Comparison of ENCODE assay signal across 9 cellular contexts in genomic region chr22:28029201-28029948, GRCh38.
DNase-seq lines count a peak whose midpoint lies in the region; FAIRE-seq and TF ChIP-seq lines count a peak whose summit lies in the region.
"Had no signal": no experiment of that assay in that cellular context is flagged by ENCODE, and none has a peak within 500 bp of the region (broad histone marks: within the 10 kb centered on the region; RNA-seq: fewer than 3 reads in every experiment).

No MANE protein-coding gene starts in this region.

- peaks cover 20% of the 10 kb centered on the region for H3K4me1 Mint-ChIP-seq in osteocyte (ENCODE audit: unreplicated experiment)

- H3K27ac Mint-ChIP-seq in osteocyte (ENCODE audit: unreplicated experiment) = peak overlapping the region; percentile 44

- H3K27me3 Mint-ChIP-seq in osteocyte (ENCODE audit: unreplicated experiment) = no peaks in the 10 kb centered on the region

- H3K4me3 Mint-ChIP-seq in osteocyte (ENCODE audit: unreplicated experiment) = no peak overlapping the region

- peak; percentile 54 for DNase-seq in ELF-1 (ENCODE audit: low read depth, low spot score)
- DNase-seq in NCI-H2171 (lab: John Stamatoyannopoulos, UW) = peak; percentile 74
- DNase-seq in osteocyte (ENCODE audit: extremely low spot score, unreplicated experiment) = peak; percentile 67
- no peak for DNase-seq in GM19239 (ENCODE audit: insufficient read length, low spot score)
- no peak for DNase-seq in stimulated activated CD4-positive, alpha-beta T cell treated with anti-CD3 and anti-CD28 coated beads, Interleukin-4, amount 100 ng/mL, for 24 hours
- no peak for DNase-seq in HPDE6-E6E7 (ENCODE audit: extremely low spot score)
- no peak for DNase-seq in GM13977 (ENCODE audit: low spot score)

- in situ Hi-C loops in GM13977 (cut with MboI; ENCODE audit: low pct_unique_long_range_greater_than_20kb, low sequenced_read_pairs, unreplicated experiment) = no loop called here

- TF ChIP-seq CTCF in osteocyte (IDR thresholded peaks at IDR 0.05) (no peak), GM13977 (IDR thresholded peaks at IDR 0.05; ENCODE audit: extremely low read depth, insufficient read depth, missing control alignments) (no peak)

- FAIRE-seq in endometrium (lab: Jason Lieb, UNC) (peak; percentile 12), GM19239 (lab: Jason Lieb, UNC) (no peak)
- FAIRE-seq: colon had no signal

- peaks cover 3% of the 10 kb centered on the region for H3K36me3 Mint-ChIP-seq in osteocyte (ENCODE audit: unreplicated experiment)

- H3K9me3 Mint-ChIP-seq in osteocyte (ENCODE audit: unreplicated experiment) = no peaks in the 10 kb centered on the region

Comparison
In these comparisons a context has a peak if more than half of its experiments do, and no peak if none do; other contexts are left out.
1. DNase-seq: peak in ELF-1 (single experiment), NCI-H2171 (single experiment) and osteocyte (single experiment); none in GM19239 (single experiment), stimulated activated CD4-positive, alpha-beta T cell treated with anti-CD3 and anti-CD28 coated beads, Interleukin-4, amount 100 ng/mL, for 24 hours (single experiment), HPDE6-E6E7 (single experiment) and GM13977 (single experiment).